Comparison of ENCODE assay signal across 14 cellular contexts in the genomic region with DNA sequence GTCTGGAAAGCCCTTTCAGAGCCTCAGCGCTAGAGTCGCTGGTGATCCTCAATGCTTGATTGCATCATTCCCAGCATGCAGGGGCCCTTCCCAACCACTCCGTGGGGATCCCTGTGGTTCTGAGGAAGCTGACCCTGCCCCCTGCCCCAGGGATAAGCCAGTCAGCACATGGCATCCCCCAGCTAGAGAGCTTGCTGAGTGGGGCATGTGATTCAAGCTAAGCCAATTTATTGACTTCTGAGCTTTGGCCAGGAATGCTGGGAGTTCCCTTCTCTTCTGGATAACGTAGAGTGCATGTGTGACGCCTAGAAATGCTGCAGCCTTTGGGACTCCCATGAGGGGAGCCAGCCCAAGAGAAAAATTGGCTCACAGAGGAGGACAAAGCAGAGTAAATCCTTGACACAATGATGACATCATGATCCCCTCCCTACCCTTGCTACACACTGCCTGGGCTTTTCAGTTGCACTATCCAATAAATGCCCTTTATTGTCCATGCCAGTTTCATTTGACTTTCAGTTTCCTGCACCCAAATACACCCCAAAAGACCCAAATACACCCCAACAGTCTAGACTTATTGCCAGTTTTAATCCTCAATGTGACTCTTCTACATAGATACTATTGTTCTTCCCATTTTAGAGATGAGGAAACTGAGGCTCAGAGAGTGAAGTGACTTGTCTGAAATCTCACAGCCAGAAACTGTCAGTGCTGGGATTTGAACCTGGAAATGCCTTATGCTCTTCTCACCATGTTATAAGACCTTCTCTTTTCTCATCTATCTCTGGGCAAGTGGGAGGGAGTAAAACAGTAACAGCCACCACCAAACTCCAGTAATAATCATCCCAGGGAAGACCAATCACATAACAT. TPM values are rescaled to one million over a fixed set of nuclear protein-coding genes. Genes with fewer than 3 reads are reported as not detected.
A peak's percentile ranks its signal among the peaks of the same experiment; 100 is the strongest.
DNase-seq lines count a peak whose midpoint lies in the region; ATAC-seq, FAIRE-seq and TF ChIP-seq lines count a peak whose summit lies in the region.
"Had no signal": no experiment of that assay in that cellular context is flagged by ENCODE, and none has a peak within 500 bp of the region (broad histone marks: within the 10 kb centered on the region; RNA-seq: fewer than 3 reads in every experiment).

No MANE protein-coding gene starts in this region.

- FAIRE-seq in pancreas (lab: Jason Lieb, UNC): no peak

- no peak overlapping the region for H3K27ac ChIP-seq in pancreas

- no peaks in the 10 kb centered on the region for H3K27me3 ChIP-seq in pancreas

- H3K4me1 ChIP-seq in pancreas: no peaks in the 10 kb centered on the region

- intact Hi-C loops in Right ventricle myocardium inferior (cut with DNase I): no loop called here
- intact Hi-C loops in cardiac septum (cut with DNase I): no loop called here
- intact Hi-C loops in Right ventricle myocardium superior (cut with DNase I): no loop called here
- intact Hi-C loops in pancreas (cut with DNase I): no loop called here

- ATAC-seq in Right ventricle myocardium inferior: peak; percentile 74
- ATAC-seq in Right ventricle myocardium superior (ENCODE audit: poor library complexity): peak; percentile 72
- ATAC-seq in pancreas: peak in 3 of 4 donors; percentile 9 to 52 (median 13)
- ATAC-seq in GM18858 (IDR thresholded peaks at IDR 0.05; ENCODE audit: unreplicated experiment): no peak

- TF ChIP-seq CTCF in pancreas (IDR thresholded peaks at IDR 0.05): no peak

- H3K36me3 ChIP-seq in pancreas: no peaks in the 10 kb centered on the region

- DNase-seq in Right ventricle myocardium inferior (ENCODE audit: missing footprints): peak; percentile 74
- no peak for DNase-seq in cardiac septum (ENCODE audit: low spot score)
- peak; percentile 78 for DNase-seq in Right ventricle myocardium superior
- DNase-seq in pancreas: no peak
- DNase-seq in foreskin melanocyte: no peak
- no peak for DNase-seq in activated CD4-positive, CD25-positive, alpha-beta regulatory T cell (lab: John Stamatoyannopoulos, UW)
- DNase-seq in activated CD4-positive, alpha-beta T cell treated with anti-CD3 and anti-CD28 coated beads, Interleukin-2, amount 50 U/mL, for 1 hour: no peak
- DNase-seq: 8988T; COR-L47; effector memory CD4-positive, alpha-beta T cell; mesenchymal stem cell; NCI-H524 treated with DMSO at 0.1 percent for 48 hours; SHP77 had no signal

- H3K4me3 ChIP-seq in pancreas: no peak overlapping the region

- WGBS in pancreas, 2 donors: 48 to 51% methylated on average over 5 of the region's 5 CpGs

- H3K9me3 ChIP-seq in pancreas: no peaks in the 10 kb centered on the region

RNA-seq across cellular contexts. Expression of gene KCNB1, which starts 34.3 kb away (rescaled TPM):
- total RNA-seq in Right ventricle myocardium inferior (0.81 TPM), cardiac septum (0.38 TPM), Right ventricle myocardium superior (1.1 TPM), pancreas (1 to 10 TPM in 1 of 6 donors, under 1 TPM in 5; 0.28 to 2.5 (median 0.31) TPM)
- polyA plus RNA-seq in pancreas: under 1 TPM; 0.30 to 0.47 TPM

Comparison
In these comparisons a context has a peak if more than half of its experiments do, and no peak if none do; other contexts are left out.
1. DNase-seq: peak in Right ventricle myocardium inferior (single experiment) and Right ventricle myocardium superior (single experiment); none in cardiac septum (single experiment), pancreas (0 of 6), foreskin melanocyte (single experiment), activated CD4-positive, CD25-positive, alpha-beta regulatory T cell (0 of 4) and activated CD4-positive, alpha-beta T cell treated with anti-CD3 and anti-CD28 coated beads, Interleukin-2, amount 50 U/mL, for 1 hour (single experiment).